In genomic region chr9:112278152-112278551, GRCh38 we compare ENCODE assay signal across 28 cellular contexts. TPM values are rescaled to one million over a fixed set of nuclear protein-coding genes. Genes with fewer than 3 reads are reported as not detected.
DNase-seq lines count a peak whose midpoint lies in the region; ATAC-seq and TF ChIP-seq lines count a peak whose summit lies in the region.
"Had no signal": no experiment of that assay in that cellular context is flagged by ENCODE, and none has a peak within 500 bp of the region (broad histone marks: within the 10 kb centered on the region; RNA-seq: fewer than 3 reads in every experiment).

No MANE protein-coding gene starts in this region.

- TF ChIP-seq RAD21 in Ishikawa (IDR thresholded peaks at IDR 0.05; ENCODE audit: low read depth): no peak

- no peak overlapping the region for H3K4me3 ChIP-seq in fibroblast of the aortic adventitia (ENCODE audit: low read depth, low read length)
- H3K4me3 ChIP-seq: prostate gland had no signal

- no peak for TF ChIP-seq CTCF in fibroblast of the aortic adventitia (IDR thresholded peaks at IDR 0.05; ENCODE audit: insufficient read depth, low read length)
- no peak for TF ChIP-seq CTCF in HFFc6 (IDR thresholded peaks at IDR 0.05)
- TF ChIP-seq CTCF in glutamatergic neuron (IDR thresholded peaks at IDR 0.05; ENCODE audit: partially characterized antibody, unreplicated experiment): no peak

- no peak for DNase-seq in T-helper 2 cell treated with Interferon-gamma antibody and Interleukin-4, amounts not matched to agents 5 μg/mL and 100 μg/mL, for 36 hours (ENCODE audit: low spot score)
- DNase-seq in T-helper 2 cell: no peak
- peak; percentile 16 for DNase-seq in fibroblast of the aortic adventitia (ENCODE audit: low read depth)
- DNase-seq in stimulated activated naive B cell treated with anti-CD40 and anti-IgM and Interleukin-4, amounts not matched to agents 10 μg/mL and 1 μg/mL and 100 μg/mL, for 72 hours: no peak
- no peak for DNase-seq in HK-2 (ENCODE audit: unreplicated experiment)
- no peak for DNase-seq in HFFc6
- no peak for DNase-seq in glutamatergic neuron
- DNase-seq: 8988T; activated CD4-positive, alpha-beta T cell treated with anti-CD3 and anti-CD28 coated beads for 48 hours; activated gamma-delta T cell treated with Interleukin-2 at 50 U/mL for 16 hours; activated T-cell treated with anti-CD3 and anti-CD28 coated beads, Interleukin-2, amount 50 U/mL, for 1 hour; AML-193; brain microvascular endothelial cell; CD8-positive, alpha-beta memory T cell; effector CD8-positive, alpha-beta T cell; foreskin keratinocyte; left cardiac atrium; mesendoderm; NCI-H1436; NCI-H2107; NCI-H446; SK-N-SH; stimulated activated CD4-positive, alpha-beta T cell treated with anti-CD3 and anti-CD28 coated beads, Interleukin-4, amount 100 ng/mL, for 24 hours had no signal

- no peak for ATAC-seq in stimulated activated naive B cell treated with anti-CD40 and anti-IgM and Interleukin-4, amounts not matched to agents 10 μg/mL and 1 μg/mL and 100 μg/mL, for 72 hours (replicated peaks)
- ATAC-seq: foreskin keratinocyte; left cardiac atrium; sciatic nerve; stimulated activated effector memory CD8-positive, alpha-beta T cell treated with anti-CD3 and anti-CD28 coated beads, Interleukin-12 subunit alpha, Interleukin-12 subunit beta, amount 100 ng/mL, for 72 hours had no signal

- H3K27ac Mint-ChIP-seq in T-helper 2 cell treated with Interferon-gamma antibody and Interleukin-4, amounts not matched to agents 5 μg/mL and 100 μg/mL, for 36 hours: peak overlapping the region; percentile 21
- peak overlapping the region; percentile 31 for H3K27ac Mint-ChIP-seq in stimulated activated naive B cell treated with anti-CD40 and anti-IgM and Interleukin-4, amounts not matched to agents 10 μg/mL and 1 μg/mL and 100 μg/mL, for 72 hours
- no peak overlapping the region for H3K27ac Mint-ChIP-seq in HFFc6
- no peak overlapping the region for H3K27ac Mint-ChIP-seq in glutamatergic neuron (ENCODE audit: unreplicated experiment)
- H3K27ac Mint-ChIP-seq: stimulated activated effector memory CD8-positive, alpha-beta T cell treated with anti-CD3 and anti-CD28 coated beads, Interleukin-12 subunit alpha, Interleukin-12 subunit beta, amount 100 ng/mL, for 72 hours; T-helper 1 cell treated with Interleukin-12 subunit alpha and Interleukin-12 subunit beta and Interleukin-4 antibody, amounts not matched to agents 30 μg/mL and 1 μg/mL, for 36 hours had no signal

- peaks cover 30% of the 10 kb centered on the region for H3K36me3 Mint-ChIP-seq in T-helper 2 cell treated with Interferon-gamma antibody and Interleukin-4, amounts not matched to agents 5 μg/mL and 100 μg/mL, for 36 hours (ENCODE audit: low read depth)
- H3K36me3 Mint-ChIP-seq in stimulated activated naive B cell treated with anti-CD40 and anti-IgM and Interleukin-4, amounts not matched to agents 10 μg/mL and 1 μg/mL and 100 μg/mL, for 72 hours: peaks cover 9 to 20% of the 10 kb centered on the region in 2 donors
- peaks cover 5% of the 10 kb centered on the region for H3K36me3 Mint-ChIP-seq in HFFc6 (ENCODE audit: low read depth)
- peaks cover under 1% of the 10 kb centered on the region for H3K36me3 Mint-ChIP-seq in glutamatergic neuron (ENCODE audit: unreplicated experiment)

- TF ChIP-seq EP300 in Ishikawa (IDR thresholded peaks at IDR 0.05; ENCODE audit: borderline replicate concordance): no peak

- H3K9me3 Mint-ChIP-seq in T-helper 2 cell treated with Interferon-gamma antibody and Interleukin-4, amounts not matched to agents 5 μg/mL and 100 μg/mL, for 36 hours: peaks cover 4% of the 10 kb centered on the region
- peaks cover 0 to 3% of the 10 kb centered on the region in 2 donors for H3K9me3 Mint-ChIP-seq in stimulated activated naive B cell treated with anti-CD40 and anti-IgM and Interleukin-4, amounts not matched to agents 10 μg/mL and 1 μg/mL and 100 μg/mL, for 72 hours
- H3K9me3 Mint-ChIP-seq in HFFc6 (peaks cover under 1% of the 10 kb centered on the region), glutamatergic neuron (ENCODE audit: unreplicated experiment) (no peaks in the 10 kb centered on the region)

- peaks cover 23% of the 10 kb centered on the region for H3K4me1 Mint-ChIP-seq in T-helper 2 cell treated with Interferon-gamma antibody and Interleukin-4, amounts not matched to agents 5 μg/mL and 100 μg/mL, for 36 hours (ENCODE audit: low read depth)
- H3K4me1 Mint-ChIP-seq in stimulated activated naive B cell treated with anti-CD40 and anti-IgM and Interleukin-4, amounts not matched to agents 10 μg/mL and 1 μg/mL and 100 μg/mL, for 72 hours: peaks cover 29 to 37% of the 10 kb centered on the region in 2 donors
- H3K4me1 Mint-ChIP-seq in HFFc6 (ENCODE audit: low read depth): peaks cover 12% of the 10 kb centered on the region
- peaks cover 4% of the 10 kb centered on the region for H3K4me1 Mint-ChIP-seq in glutamatergic neuron (ENCODE audit: low read depth, unreplicated experiment)

- no peak overlapping the region for H3K4me3 Mint-ChIP-seq in T-helper 2 cell treated with Interferon-gamma antibody and Interleukin-4, amounts not matched to agents 5 μg/mL and 100 μg/mL, for 36 hours
- H3K4me3 Mint-ChIP-seq in stimulated activated naive B cell treated with anti-CD40 and anti-IgM and Interleukin-4, amounts not matched to agents 10 μg/mL and 1 μg/mL and 100 μg/mL, for 72 hours: no peak overlapping the region
- H3K4me3 Mint-ChIP-seq in HFFc6 (no peak overlapping the region), glutamatergic neuron (ENCODE audit: unreplicated experiment) (no peak overlapping the region)
- H3K4me3 Mint-ChIP-seq: stimulated activated effector memory CD8-positive, alpha-beta T cell treated with anti-CD3 and anti-CD28 coated beads, Interleukin-12 subunit alpha, Interleukin-12 subunit beta, amount 100 ng/mL, for 72 hours; T-helper 1 cell treated with Interleukin-12 subunit alpha and Interleukin-12 subunit beta and Interleukin-4 antibody, amounts not matched to agents 30 μg/mL and 1 μg/mL, for 36 hours had no signal

- H3K27me3 Mint-ChIP-seq in T-helper 2 cell treated with Interferon-gamma antibody and Interleukin-4, amounts not matched to agents 5 μg/mL and 100 μg/mL, for 36 hours (ENCODE audit: low read depth): no peaks in the 10 kb centered on the region
- no peaks in the 10 kb centered on the region for H3K27me3 Mint-ChIP-seq in stimulated activated naive B cell treated with anti-CD40 and anti-IgM and Interleukin-4, amounts not matched to agents 10 μg/mL and 1 μg/mL and 100 μg/mL, for 72 hours
- H3K27me3 Mint-ChIP-seq in HFFc6 (ENCODE audit: insufficient read depth): 0 out of 2 replicates have a peak, but pooled peaks cover 2% of the 10 kb centered on the region
- peaks cover 2% of the 10 kb centered on the region for H3K27me3 Mint-ChIP-seq in glutamatergic neuron (ENCODE audit: unreplicated experiment)
- H3K27me3 Mint-ChIP-seq: CD8-positive, alpha-beta memory T cell had no signal

TF ChIP-seq in Ishikawa, 13 proteins besides CTCF, POLR2A, EP300 and RAD21:
- TF ChIP-seq CEBPB (IDR thresholded peaks at IDR 0.05) (0 out of 2 replicates have a peak, but pooled peaks have one; percentile 12), MAX (IDR thresholded peaks at IDR 0.05) (no peak), EGR1 (IDR thresholded peaks at IDR 0.05) (no peak)

RNA-seq across cellular contexts. Expression of gene PTBP3, which starts 55.3 kb away (rescaled TPM):
- 11.4 and 32.4 TPM in 2 replicates for total RNA-seq in fibroblast of the aortic adventitia (ENCODE audit: low replicate concordance)
- 10 to 100 TPM; 31.1 to 52.5 (median 39.7) TPM for total RNA-seq in HFFc6 (2021; fragmentation: NEBNext Ultra II Directional; extraction: Animal tissue kit (Norgen Biotek cat#: 25700))
- total RNA-seq in glutamatergic neuron (ENCODE audit: unreplicated experiment): 48.6 TPM

Comparison
In these comparisons a context has a peak if more than half of its experiments do, and no peak if none do; other contexts are left out.
1. H3K27ac Mint-ChIP-seq: peak in T-helper 2 cell treated with Interferon-gamma antibody and Interleukin-4, amounts not matched to agents 5 μg/mL and 100 μg/mL, for 36 hours (single experiment) and stimulated activated naive B cell treated with anti-CD40 and anti-IgM and Interleukin-4, amounts not matched to agents 10 μg/mL and 1 μg/mL and 100 μg/mL, for 72 hours (single experiment); none in HFFc6 (single experiment) and glutamatergic neuron (single experiment).